In genomic region chr12:111024205-111024794, GRCh38 we compare ENCODE assay signal across 8 cellular contexts. TPM values are rescaled to one million over a fixed set of nuclear protein-coding genes. Genes with fewer than 3 reads are reported as not detected.
DNase-seq lines count a peak whose midpoint lies in the region; ATAC-seq and TF ChIP-seq lines count a peak whose summit lies in the region.

No MANE protein-coding gene starts in this region.

- no peak overlapping the region for H3K27ac ChIP-seq in tibial nerve

- ATAC-seq in effector memory CD8-positive, alpha-beta T cell (replicated peaks) = peak; percentile 46
- ATAC-seq in natural killer cell = peak in 1 of 3 donors; percentile 55

- no peaks in the 10 kb centered on the region for H3K36me3 Mint-ChIP-seq in effector memory CD8-positive, alpha-beta T cell (ENCODE audit: insufficient read depth)
- H3K36me3 Mint-ChIP-seq in natural killer cell = no peaks in the 10 kb centered on the region

- H3K36me3 ChIP-seq in tibial nerve = no peaks in the 10 kb centered on the region

- TF ChIP-seq CTCF in natural killer cell (IDR thresholded peaks at IDR 0.05) (no peak), tibial nerve (IDR thresholded peaks at IDR 0.05) (peak; percentile 18 to 58 (median 29))

- no peaks in the 10 kb centered on the region for H3K9me3 ChIP-seq in tibial nerve

- no peaks in the 10 kb centered on the region for H3K4me1 ChIP-seq in tibial nerve

- peak; percentile 5 for DNase-seq in NK-92 treated with Interleukin-12 subunit alpha and Interleukin-12 subunit beta, amount 100 ng/mL, for 24 hours (lab: John Stamatoyannopoulos, UW)
- no peak for DNase-seq in NK-92 (lab: John Stamatoyannopoulos, UW; ENCODE audit: unreplicated experiment)
- DNase-seq in NCI-H1694 (lab: John Stamatoyannopoulos, UW) = peak; percentile 17
- peak; percentile 50 for DNase-seq in activated CD4-positive, alpha-beta T cell treated with anti-CD3 and anti-CD28 coated beads, Interleukin-2, amount 50 U/mL, for 1 hour
- peak; percentile 17 to 26 (median 23) for DNase-seq in effector memory CD8-positive, alpha-beta T cell
- DNase-seq in natural killer cell = peak; percentile 20
- peak in 1 of 2 donors; percentile 13 for DNase-seq in tibial nerve (ENCODE audit: low spot score in 2 of 2)
- DNase-seq in posterior vena cava (ENCODE audit: low spot score) = no peak

- H3K4me1 Mint-ChIP-seq in effector memory CD8-positive, alpha-beta T cell (ENCODE audit: low read depth in 2 of 2) = peaks cover 0 to 6% of the 10 kb centered on the region in 2 donors
- H3K4me1 Mint-ChIP-seq in natural killer cell = no peaks in the 10 kb centered on the region

- peaks cover 0 to 17% of the 10 kb centered on the region in 2 donors for H3K27me3 ChIP-seq in tibial nerve

- no peak overlapping the region for H3K27ac Mint-ChIP-seq in effector memory CD8-positive, alpha-beta T cell
- no peak overlapping the region for H3K27ac Mint-ChIP-seq in natural killer cell

- intact Hi-C loops in natural killer cell (cut with micrococcal nuclease) (loop anchor here (5.0 kb wide), 1 partner anchor 288 kb away; no protein-coding TSS in a partner anchor), posterior vena cava (cut with DNase I) (loop anchor here (5.0 to 10.0 kb wide), 2 partner anchors 281 to 288 kb away; no protein-coding TSS in a partner anchor)

- TF ChIP-seq POLR2A in tibial nerve (IDR thresholded peaks at IDR 0.05) = no peak

- no peak overlapping the region for H3K4me3 Mint-ChIP-seq in effector memory CD8-positive, alpha-beta T cell
- no peak overlapping the region for H3K4me3 Mint-ChIP-seq in natural killer cell

- H3K4me3 ChIP-seq in tibial nerve = no peak overlapping the region

- 5 to 8% methylated on average over 8 of the region's 8 CpGs for WGBS in tibial nerve, 2 donors

- peaks cover 56 to 97% of the 10 kb centered on the region in 2 donors for H3K27me3 Mint-ChIP-seq in effector memory CD8-positive, alpha-beta T cell
- H3K27me3 Mint-ChIP-seq in natural killer cell (ENCODE audit: low read depth in 2 of 2) = peaks cover 28 to 33% of the 10 kb centered on the region in 2 donors

- TF ChIP-seq EP300 in tibial nerve (IDR thresholded peaks at IDR 0.05) = no peak

- no peaks in the 10 kb centered on the region for H3K9me3 Mint-ChIP-seq in effector memory CD8-positive, alpha-beta T cell
- no peaks in the 10 kb centered on the region for H3K9me3 Mint-ChIP-seq in natural killer cell

RNA-seq across cellular contexts. Expression of gene CUX2, which starts 9.7 kb away (rescaled TPM):
- total RNA-seq in natural killer cell (under 1 TPM in 1 of 3 donors, not detected in 2; 0.08 TPM), tibial nerve (under 1 TPM in 3 of 4 donors, not detected in 1; under 0.01 to 0.30 (median 0.21) TPM), posterior vena cava (under 1 TPM in 1 of 2 donors, not detected in 1; 0.09 TPM)

Comparison
In these comparisons a context has a peak if more than half of its experiments do, and no peak if none do; other contexts are left out.
1. DNase-seq: peak in NK-92 treated with Interleukin-12 subunit alpha and Interleukin-12 subunit beta, amount 100 ng/mL, for 24 hours (single experiment), NCI-H1694 (single experiment), activated CD4-positive, alpha-beta T cell treated with anti-CD3 and anti-CD28 coated beads, Interleukin-2, amount 50 U/mL, for 1 hour (single experiment), effector memory CD8-positive, alpha-beta T cell (3 of 3) and natural killer cell (single experiment); none in NK-92 (single experiment) and posterior vena cava (single experiment).